Comparison of ENCODE assay signal across 23 cellular contexts in genomic region chr12:68839183-68840147, GRCh38. TPM values are rescaled to one million over a fixed set of nuclear protein-coding genes. Genes with fewer than 3 reads are reported as not detected.
DNase-seq lines count a peak whose midpoint lies in the region; ATAC-seq, FAIRE-seq and TF ChIP-seq lines count a peak whose summit lies in the region.
"Had no signal": no experiment of that assay in that cellular context is flagged by ENCODE, and none has a peak within 500 bp of the region (broad histone marks: within the 10 kb centered on the region; RNA-seq: fewer than 3 reads in every experiment).

No MANE protein-coding gene starts in this region.

- peaks cover 40% of the 10 kb centered on the region for H3K36me3 ChIP-seq in CD8-positive, alpha-beta T cell (ENCODE audit: insufficient read depth, low read length)
- H3K36me3 ChIP-seq in Panc1 (ENCODE audit: control insufficient read depth, insufficient read depth, low read length) (peaks cover 52% of the 10 kb centered on the region), small intestine (ENCODE audit: control insufficient read depth in 2 of 2, insufficient read depth in 2 of 2, low read length in 2 of 2) (peaks cover 16 to 19% of the 10 kb centered on the region in 2 donors), transverse colon (peaks cover 0 to 66% (median 32%) of the 10 kb centered on the region in 4 donors)

- no peak for TF ChIP-seq CTCF in CD8-positive, alpha-beta T cell (IDR thresholded peaks at IDR 0.05)
- no peak for TF ChIP-seq CTCF in Panc1 (IDR thresholded peaks at IDR 0.05)
- TF ChIP-seq CTCF in fibroblast of pulmonary artery (IDR thresholded peaks at IDR 0.05; ENCODE audit: low read length, missing control alignments), result no peak
- TF ChIP-seq CTCF in transverse colon (IDR thresholded peaks at IDR 0.05), result no peak

- no peak overlapping the region for H3K4me3 ChIP-seq in CD8-positive, alpha-beta T cell (ENCODE audit: low read depth, low read length)
- no peak overlapping the region for H3K4me3 ChIP-seq in Panc1 (ENCODE audit: low read depth in 2 of 2, low read length in 2 of 2)
- H3K4me3 ChIP-seq in fibroblast of pulmonary artery (replicated peaks; ENCODE audit: low read depth, low read length), result no peak overlapping the region
- H3K4me3 ChIP-seq in small intestine (ENCODE audit: low read depth in 1 of 2, low read length in 2 of 2), result no peak overlapping the region
- no peak overlapping the region for H3K4me3 ChIP-seq in transverse colon
- H3K4me3 ChIP-seq: left ventricle myocardium inferior, upper lobe of right lung had no signal

- WGBS in small intestine, 3 donors, result 60 to 67% (median 62%) methylated on average over 2 of the region's 2 CpGs
- WGBS in transverse colon (ENCODE audit: low coverage in 1 of 2), 2 donors, result 61 to 74% methylated on average over 2 of the region's 2 CpGs

- H3K4me1 Mint-ChIP-seq in CD8-positive, alpha-beta T cell (ENCODE audit: low read depth), result peaks cover 6% of the 10 kb centered on the region

- H3K4me1 ChIP-seq in CD8-positive, alpha-beta T cell (ENCODE audit: insufficient read depth, low read length), result no peaks in the 10 kb centered on the region
- H3K4me1 ChIP-seq in Panc1 (ENCODE audit: control insufficient read depth, insufficient read depth, low read length) (no peaks in the 10 kb centered on the region), small intestine (ENCODE audit: control insufficient read depth in 2 of 2, insufficient read depth in 1 of 2, low read depth in 1 of 2, low read length in 1 of 2) (no peaks in the 10 kb centered on the region), transverse colon (no peaks in the 10 kb centered on the region)
- H3K4me1 ChIP-seq: upper lobe of right lung had no signal

- CTCF ChIA-PET in CD8-positive, alpha-beta T cell (lab: Charles Lee), result interaction anchor here (0.6 kb wide), 1 partner anchor 35 kb away, joined by 3 read pairs; no protein-coding TSS in a partner anchor
- CTCF ChIA-PET in Panc1 (lab: Charles Lee), result no interaction called here

- no peak for DNase-seq in CD8-positive, alpha-beta T cell
- DNase-seq in GM12891 (ENCODE audit: insufficient read length, low spot score) (no peak), Panc1 (ENCODE audit: low read depth, low spot score) (no peak), fibroblast of pulmonary artery (ENCODE audit: low read depth) (peak; percentile 36), small intestine (no peak), transverse colon (no peak), erythroblast (lab: John Stamatoyannopoulos, UW) (no peak)
- DNase-seq: activated CD4-positive, alpha-beta memory T cell treated with anti-CD3 and anti-CD28 coated beads for 36 hours; activated CD4-positive, alpha-beta T cell treated with anti-CD3 and anti-CD28 coated beads for 1 hour; activated CD8-positive, alpha-beta memory T cell treated with anti-CD3 and anti-CD28 coated beads, Interleukin-2, amount 50 U/mL, for 4 hours; amygdala; left ventricle myocardium inferior; NCI-H2029; NCI-H524 treated with DMSO at 0.1 percent for 48 hours; stimulated activated naive CD4-positive, alpha-beta T cell; upper lobe of right lung had no signal

- H3K36me3 Mint-ChIP-seq in CD8-positive, alpha-beta T cell, result peaks cover 75% of the 10 kb centered on the region

- no peaks in the 10 kb centered on the region for H3K9me3 ChIP-seq in CD8-positive, alpha-beta T cell (ENCODE audit: low read length)
- H3K9me3 ChIP-seq in Panc1 (ENCODE audit: control insufficient read depth, insufficient read depth, low read depth, low read length) (no peaks in the 10 kb centered on the region), small intestine (ENCODE audit: control insufficient read depth, low read depth) (no peaks in the 10 kb centered on the region), transverse colon (no peaks in the 10 kb centered on the region)
- H3K9me3 ChIP-seq: left ventricle myocardium inferior, upper lobe of right lung had no signal

- no peaks in the 10 kb centered on the region for H3K9me3 Mint-ChIP-seq in CD8-positive, alpha-beta T cell
- H3K9me3 Mint-ChIP-seq: activated CD4-positive, alpha-beta memory T cell treated with anti-CD3 and anti-CD28 coated beads for 36 hours; activated naive CD4-positive, alpha-beta T cell treated with anti-CD3 and anti-CD28 coated beads, Interleukin-2, amount 50 U/mL, for 24 hours had no signal

- H3K27me3 ChIP-seq in CD8-positive, alpha-beta T cell (ENCODE audit: insufficient read depth, low read length), result no peaks in the 10 kb centered on the region
- H3K27me3 ChIP-seq in Panc1 (ENCODE audit: control insufficient read depth, insufficient read depth, low read length) (no peaks in the 10 kb centered on the region), small intestine (ENCODE audit: control insufficient read depth in 2 of 2, insufficient read depth in 2 of 2, low read length in 2 of 2) (no peaks in the 10 kb centered on the region), transverse colon (no peaks in the 10 kb centered on the region)
- H3K27me3 ChIP-seq: upper lobe of right lung had no signal

- no peak for FAIRE-seq in GM12891 (lab: Jason Lieb, UNC)
- no peak for FAIRE-seq in small intestine (lab: Jason Lieb, UNC)
- FAIRE-seq: GM18507, H1, HTR-8/SVneo, keratinocyte had no signal

- no peaks in the 10 kb centered on the region for H3K27me3 Mint-ChIP-seq in CD8-positive, alpha-beta T cell (ENCODE audit: low read depth)
- H3K27me3 Mint-ChIP-seq: activated CD4-positive, alpha-beta memory T cell treated with anti-CD3 and anti-CD28 coated beads for 36 hours; activated naive CD4-positive, alpha-beta T cell treated with anti-CD3 and anti-CD28 coated beads, Interleukin-2, amount 50 U/mL, for 24 hours had no signal

- no peak for ATAC-seq in CD8-positive, alpha-beta T cell
- ATAC-seq in Panc1, result no peak
- ATAC-seq: upper lobe of right lung had no signal

- in situ Hi-C loops in Panc1 (cut with HindIII; ENCODE audit: low pct_unique_long_range_greater_than_20kb, low sequenced_read_pairs), result no loop called here
- in situ Hi-C loops in transverse colon (cut with MboI; ENCODE audit: low pct_ligation_motif_present in 1 of 4, low pct_unique_long_range_greater_than_20kb in 1 of 4, low sequenced_read_pairs in 3 of 4), result no loop called here

- peak overlapping the region; percentile 19 for H3K27ac Mint-ChIP-seq in CD8-positive, alpha-beta T cell
- H3K27ac Mint-ChIP-seq: activated CD4-positive, alpha-beta memory T cell treated with anti-CD3 and anti-CD28 coated beads for 36 hours; activated naive CD4-positive, alpha-beta T cell treated with anti-CD3 and anti-CD28 coated beads, Interleukin-2, amount 50 U/mL, for 24 hours had no signal

- BruUV-seq in Panc1 (replicated peaks; lab: Mats Ljungman, UMichigan), result TSS peak; percentile 46

- TF ChIP-seq POLR2A in GM12891 (IDR thresholded peaks at IDR 0.05; ENCODE audit: low read depth, low read length) (peak; percentile 73), transverse colon (IDR thresholded peaks at IDR 0.05) (no peak), erythroblast (IDR thresholded peaks at IDR 0.05; ENCODE audit: low read length) (no peak)

- intact Hi-C loops in CD8-positive, alpha-beta T cell (cut with DNase I, micrococcal nuclease), result no loop called here
- intact Hi-C loops in Panc1 (cut with micrococcal nuclease; ENCODE audit: unreplicated experiment) (no loop called here), transverse colon (cut with DNase I; ENCODE audit: low total_unique reads) (no loop called here)

- no peak for TF ChIP-seq EP300 in transverse colon (IDR thresholded peaks at IDR 0.05; ENCODE audit: low read depth)

- no peak overlapping the region for H3K4me3 Mint-ChIP-seq in CD8-positive, alpha-beta T cell
- H3K4me3 Mint-ChIP-seq: activated CD4-positive, alpha-beta memory T cell treated with anti-CD3 and anti-CD28 coated beads for 36 hours; activated naive CD4-positive, alpha-beta T cell treated with anti-CD3 and anti-CD28 coated beads, Interleukin-2, amount 50 U/mL, for 24 hours had no signal

- POLR2A ChIA-PET in CD8-positive, alpha-beta T cell (lab: Charles Lee), result interaction anchor here (1.1 kb wide), 1 partner anchor 94 kb away, joined by 3 read pairs; the partner anchor contains the start of gene SLC35E3
- POLR2A ChIA-PET in Panc1 (lab: Charles Lee), result interaction anchor here (0.6 to 0.7 kb wide), 2 partner anchors 436 to 621 kb away, joined by 5 read pairs; no protein-coding TSS in a partner anchor

- no peak overlapping the region for H3K27ac ChIP-seq in CD8-positive, alpha-beta T cell (ENCODE audit: low read depth, low read length)
- no peak overlapping the region for H3K27ac ChIP-seq in Panc1 (ENCODE audit: low read length)
- H3K27ac ChIP-seq in small intestine (ENCODE audit: low read depth in 1 of 2, low read length in 1 of 2), result no peak overlapping the region
- no peak overlapping the region for H3K27ac ChIP-seq in transverse colon
- H3K27ac ChIP-seq: C4-2B, KMS-11, left ventricle myocardium inferior, upper lobe of right lung had no signal

TF ChIP-seq in GM12891, 5 proteins besides CTCF, POLR2A, EP300 and RAD21:
- no peak for TF ChIP-seq PAX5 (IDR thresholded peaks at IDR 0.05; ENCODE audit: insufficient read depth, low read length, severe bottlenecking)
- TF ChIP-seq POLR2AphosphoS5 (IDR thresholded peaks at IDR 0.05; ENCODE audit: low read depth, low read length), result peak; percentile 85
- no peak for TF ChIP-seq POU2F2 (IDR thresholded peaks at IDR 0.05; ENCODE audit: low read depth, low read length)
TF ChIP-seq in GM12891: peak in this region for 1.

RNA-seq across cellular contexts. Expression of gene MDM2, which starts 31.5 kb away (rescaled TPM):
- 10 to 100 TPM; 95.1 to 98.0 TPM for total RNA-seq in CD8-positive, alpha-beta T cell
- polyA plus RNA-seq in GM12891 (2012; ENCODE audit: low read depth, missing spikeins), result 44.7 TPM
- total RNA-seq in Panc1 (2021; ENCODE audit: unreplicated experiment) (101 TPM), transverse colon (100 to 1,000 TPM in 3 of 4 donors, 10 to 100 TPM in 1; 45.7 to 291 (median 220) TPM)
- 11.8 TPM for polyA plus RNA-seq in Panc1 (2012; ENCODE audit: insufficient read length)
- 10 to 100 TPM; 20.8 to 44.1 (median 21.3) TPM for polyA plus RNA-seq in small intestine
